Comparison of ENCODE assay signal across 11 cellular contexts in the genomic region with DNA sequence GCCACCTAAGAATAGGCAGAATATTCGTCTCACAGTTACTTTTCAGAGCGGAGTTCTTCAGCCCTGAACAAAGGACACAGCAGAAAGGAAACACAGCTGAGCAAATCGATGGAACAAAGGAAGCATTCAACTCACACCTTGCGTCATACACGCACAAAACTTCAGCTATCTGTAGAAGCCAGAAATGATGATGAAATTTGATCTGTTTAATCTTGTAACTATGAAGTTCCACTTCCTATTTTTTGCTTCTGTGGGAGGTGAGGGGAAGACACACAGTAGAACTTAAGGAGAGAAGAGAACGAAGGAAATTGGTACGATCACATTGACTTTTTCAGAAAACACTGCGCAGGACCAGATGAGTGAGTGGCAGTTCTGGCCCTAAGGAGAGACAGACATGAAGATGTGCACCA. TPM values are rescaled to one million over a fixed set of nuclear protein-coding genes. Genes with fewer than 3 reads are reported as not detected.
A peak's percentile ranks its signal among the peaks of the same experiment; 100 is the strongest.
DNase-seq lines count a peak whose midpoint lies in the region; ATAC-seq, FAIRE-seq and TF ChIP-seq lines count a peak whose summit lies in the region.
"Had no signal": no experiment of that assay in that cellular context is flagged by ENCODE, and none has a peak within 500 bp of the region (broad histone marks: within the 10 kb centered on the region; RNA-seq: fewer than 3 reads in every experiment).

No MANE protein-coding gene starts in this region.

- CTCF ChIA-PET in GM12878 (lab: Yijun Ruan, JAX) = no interaction called here

- H3K4me1 Mint-ChIP-seq in CD14-positive monocyte = peaks cover 10% of the 10 kb centered on the region

- DNase-seq in COLO829 (ENCODE audit: low spot score) (peak; percentile 89), NCI-H146 treated with DMSO at 0.1 percent for 48 hours (lab: John Stamatoyannopoulos, UW; ENCODE audit: unreplicated experiment) (peak; percentile 100), GM12878 (ENCODE audit: low read depth, low spot score) (no peak), left lobe of liver (ENCODE audit: low spot score) (no peak), CD14-positive monocyte (ENCODE audit: low spot score) (no peak), retina (no peak), epidermal melanocyte (ENCODE audit: insufficient read length, low spot score) (no peak)
- DNase-seq: left cardiac atrium, RPMI8226 had no signal

- H2AFZ ChIP-seq in GM12878 (ENCODE audit: control insufficient read depth, low read depth, low read length) = no peak overlapping the region

- H3K27me3 Mint-ChIP-seq in CD14-positive monocyte (ENCODE audit: low read depth in 3 of 3) = peaks cover 17 to 29% (median 22%) of the 10 kb centered on the region in 3 donors

- H3K36me3 Mint-ChIP-seq in CD14-positive monocyte = no peaks in the 10 kb centered on the region
- H3K36me3 Mint-ChIP-seq: activated naive CD8-positive, alpha-beta T cell had no signal

- no peaks in the 10 kb centered on the region for H3K79me2 ChIP-seq in GM12878 (ENCODE audit: control insufficient read depth, insufficient read depth, low read length)

- no peaks in the 10 kb centered on the region; a peak in 1 of 4 replicates for H3K27me3 ChIP-seq in GM12878 (replicated peaks in 1 of 2; ENCODE audit: control insufficient read depth in 2 of 2, insufficient read depth in 2 of 2, low read length in 1 of 2)

- H3K9me3 Mint-ChIP-seq in CD14-positive monocyte = no peaks in the 10 kb centered on the region

- no peak for ATAC-seq in GM12878
- peak; percentile 68 for ATAC-seq in left lobe of liver
- no peak for ATAC-seq in GM21447 (IDR thresholded peaks at IDR 0.05; ENCODE audit: unreplicated experiment)

- peak overlapping the region in 1 of 2 donors; percentile 70 for H3K4me3 Mint-ChIP-seq in CD14-positive monocyte
- H3K4me3 Mint-ChIP-seq: activated naive CD8-positive, alpha-beta T cell had no signal

- RAD21 ChIA-PET in GM12878 (lab: Charles Lee; ENCODE audit: unreplicated experiment) = no interaction called here

- intact Hi-C loops in GM12878 (cut with micrococcal nuclease; ENCODE audit: unreplicated experiment) = no loop called here
- intact Hi-C loops in CD14-positive monocyte (cut with micrococcal nuclease) = no loop called here

- no peak for TF ChIP-seq EP300 in GM12878 (IDR thresholded peaks at IDR 0.05; ENCODE audit: borderline replicate concordance in 1 of 2, control insufficient read depth in 1 of 2, low read depth in 2 of 2, low read length in 2 of 2)

- H3K9me3 ChIP-seq in GM12878 (replicated peaks; ENCODE audit: control insufficient read depth, insufficient read depth, low read length) = no peaks in the 10 kb centered on the region

- TF ChIP-seq RAD21 in GM12878 (IDR thresholded peaks at IDR 0.05; ENCODE audit: insufficient read depth, low read depth, low read length) = no peak

- no peak for TF ChIP-seq POLR2A in GM12878 (IDR thresholded peaks at IDR 0.05; ENCODE audit: low read depth, low read length)

- no peak overlapping the region for H3K9ac ChIP-seq in GM12878 (ENCODE audit: control insufficient read depth, insufficient read depth, low read length)

- no peak overlapping the region for H3K27ac ChIP-seq in GM12878 (ENCODE audit: control insufficient read depth, insufficient read depth)

- TF ChIP-seq CTCF in GM12878 (IDR thresholded peaks at IDR 0.05 in 2 of 3, conservative IDR thresholded peaks at IDR 0.05 in 1 of 3; ENCODE audit: control insufficient read depth in 2 of 3, extremely low read depth in 1 of 3, insufficient read depth in 1 of 3, low read depth in 3 of 3, low read length in 3 of 3) = no peak
- no peak for TF ChIP-seq CTCF in CD14-positive monocyte (IDR thresholded peaks at IDR 0.05)

- 33% methylated on average over 8 of the region's 8 CpGs for whole genome bisulfite sequencing in GM12878 (ENCODE audit: insufficient coverage, insufficient replicate concordance, low lambda C conversion rate, missing lambda C conversion rate)

- H3K27ac Mint-ChIP-seq in CD14-positive monocyte = no peak overlapping the region
- H3K27ac Mint-ChIP-seq: activated naive CD8-positive, alpha-beta T cell had no signal

- H3K36me3 ChIP-seq in GM12878 (ENCODE audit: control insufficient read depth in 2 of 2, insufficient read depth in 2 of 2, low read length in 1 of 2) = no peaks in the 10 kb centered on the region

- in situ Hi-C loops in GM12878 (cut with MboI) = no loop called here

- BruUV-seq in GM12878 (replicated peaks; lab: Mats Ljungman, UMichigan) = no TSS peak

- SMC1A ChIA-PET in GM12878 (lab: Charles Lee; ENCODE audit: uncharacterized antibody, unreplicated experiment) = no interaction called here

- H3K4me3 ChIP-seq in GM12878 = no peak overlapping the region

- no peak for FAIRE-seq in GM12878 (lab: Jason Lieb, UNC)

- H3K4me1 ChIP-seq in GM12878 (ENCODE audit: control insufficient read depth, insufficient read depth, low read length) = no peaks in the 10 kb centered on the region

- H3K4me2 ChIP-seq in GM12878 (ENCODE audit: control insufficient read depth, insufficient read depth) = no peak overlapping the region

- H4K20me1 ChIP-seq in GM12878 (ENCODE audit: control insufficient read depth, insufficient read depth) = no peaks in the 10 kb centered on the region

- POLR2A ChIA-PET in GM12878 (lab: Charles Lee) = no interaction called here

TF ChIP-seq in GM12878, 131 proteins besides CTCF, POLR2A, EP300 and RAD21:
- TF ChIP-seq ZSCAN29 (IDR thresholded peaks at IDR 0.05) (no peak), SPI1 (IDR thresholded peaks at IDR 0.05; ENCODE audit: borderline replicate concordance, insufficient read depth, low read depth, low read length) (peak; percentile 61; the same call in 1 of the 2 replicates), FOXK2 (IDR thresholded peaks at IDR 0.05) (no peak)
- TF ChIP-seq, protein P1, sequence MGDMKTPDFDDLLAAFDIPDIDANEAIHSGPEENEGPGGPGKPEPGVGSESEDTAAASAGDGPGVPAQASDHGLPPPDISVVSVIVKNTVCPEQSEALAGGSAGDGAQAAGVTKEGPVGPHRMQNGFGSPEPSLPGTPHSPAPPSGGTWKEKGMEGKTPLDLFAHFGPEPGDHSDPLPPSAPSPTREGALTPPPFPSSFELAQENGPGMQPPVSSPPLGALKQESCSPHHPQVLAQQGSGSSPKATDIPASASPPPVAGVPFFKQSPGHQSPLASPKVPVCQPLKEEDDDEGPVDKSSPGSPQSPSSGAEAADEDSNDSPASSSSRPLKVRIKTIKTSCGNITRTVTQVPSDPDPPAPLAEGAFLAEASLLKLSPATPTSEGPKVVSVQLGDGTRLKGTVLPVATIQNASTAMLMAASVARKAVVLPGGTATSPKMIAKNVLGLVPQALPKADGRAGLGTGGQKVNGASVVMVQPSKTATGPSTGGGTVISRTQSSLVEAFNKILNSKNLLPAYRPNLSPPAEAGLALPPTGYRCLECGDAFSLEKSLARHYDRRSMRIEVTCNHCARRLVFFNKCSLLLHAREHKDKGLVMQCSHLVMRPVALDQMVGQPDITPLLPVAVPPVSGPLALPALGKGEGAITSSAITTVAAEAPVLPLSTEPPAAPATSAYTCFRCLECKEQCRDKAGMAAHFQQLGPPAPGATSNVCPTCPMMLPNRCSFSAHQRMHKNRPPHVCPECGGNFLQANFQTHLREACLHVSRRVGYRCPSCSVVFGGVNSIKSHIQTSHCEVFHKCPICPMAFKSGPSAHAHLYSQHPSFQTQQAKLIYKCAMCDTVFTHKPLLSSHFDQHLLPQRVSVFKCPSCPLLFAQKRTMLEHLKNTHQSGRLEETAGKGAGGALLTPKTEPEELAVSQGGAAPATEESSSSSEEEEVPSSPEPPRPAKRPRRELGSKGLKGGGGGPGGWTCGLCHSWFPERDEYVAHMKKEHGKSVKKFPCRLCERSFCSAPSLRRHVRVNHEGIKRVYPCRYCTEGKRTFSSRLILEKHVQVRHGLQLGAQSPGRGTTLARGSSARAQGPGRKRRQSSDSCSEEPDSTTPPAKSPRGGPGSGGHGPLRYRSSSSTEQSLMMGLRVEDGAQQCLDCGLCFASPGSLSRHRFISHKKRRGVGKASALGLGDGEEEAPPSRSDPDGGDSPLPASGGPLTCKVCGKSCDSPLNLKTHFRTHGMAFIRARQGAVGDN (IDR thresholded peaks at IDR 0.05) = no peak

RNA-seq across cellular contexts. Expression of gene FAM171A1, which starts 26.2 kb away (rescaled TPM):
- total RNA-seq in GM12878 (2013; cell fraction: nucleolus; rRNA removed) = 2.2 and 2.9 TPM in 2 replicates
- total RNA-seq in GM12878 (2014; rRNA removed) = 0.11 and 0.28 TPM in 2 replicates
- total RNA-seq in GM12878 (2014; rRNA removed; fragmentation: Illumina TruSeq; extraction: Trizol) = 0.09 and 0.18 TPM in 2 replicates
- 0.23 and 0.64 TPM in 2 replicates for total RNA-seq in GM12878 (2021)
- polyA plus RNA-seq in GM12878 (2011; ENCODE audit: low read depth) = 0.37 TPM
- 0.08 TPM in 1 of 2 replicates, not detected in the other for polyA plus RNA-seq in GM12878 (2011; rRNA removed)
- 0.06 and 0.07 TPM in 2 replicates for polyA plus RNA-seq in GM12878 (2011; cell fraction: cytosol; rRNA removed)
- 0.04 TPM in 1 of 2 replicates, not detected in the other for polyA plus RNA-seq in GM12878 (2011; cell fraction: nucleus; rRNA removed)
- 0.49 and 0.59 TPM in 2 replicates for polyA plus RNA-seq in GM12878 (2012)
- 0.10 and 0.11 TPM in 2 replicates for polyA plus RNA-seq in GM12878 (2014; fragmentation: Illumina TruSeq; extraction: Trizol)
- polyA plus RNA-seq in GM12878 (2014; fragmentation: Nextera tagmentation; extraction: Ambion mirVana) = under 1 TPM in 1 of 2 experiments, not detected in 1; 0.05 TPM
- 0.12 and 0.23 TPM in 2 replicates for polyA plus RNA-seq in GM12878 (2014; rRNA removed)
- under 1 TPM; 0.05 to 0.28 TPM for polyA plus RNA-seq in GM12878 (2016; fragmentation: Nextera tagmentation; extraction: Ambion mirVana)
- polyA minus RNA-seq in GM12878 (2011; rRNA and poly(A)+ RNA removed) = 0.15 TPM in 1 of 2 replicates, not detected in the other
- polyA minus RNA-seq in GM12878 (2011; cell fraction: cytosol; rRNA and poly(A)+ RNA removed) = not detected in 2 replicates
- polyA minus RNA-seq in GM12878 (2011; cell fraction: nucleus; rRNA and poly(A)+ RNA removed) = not detected in 2 replicates
- total RNA-seq in left lobe of liver = 8.6 TPM
- polyA plus RNA-seq in CD14-positive monocyte = not detected

Comparison
In these comparisons a context has a peak if more than half of its experiments do, and no peak if none do; other contexts are left out.
1. DNase-seq: peak in COLO829 (single experiment) and NCI-H146 treated with DMSO at 0.1 percent for 48 hours (single experiment); none in GM12878 (single experiment), left lobe of liver (single experiment), CD14-positive monocyte (single experiment), retina (single experiment) and epidermal melanocyte (single experiment).